In genomic region chr1:16173447-16174260, GRCh38 we compare ENCODE assay signal across 9 cellular contexts. TPM values are rescaled to one million over a fixed set of nuclear protein-coding genes. Genes with fewer than 3 reads are reported as not detected.
DNase-seq lines count a peak whose midpoint lies in the region; ATAC-seq and TF ChIP-seq lines count a peak whose summit lies in the region.
"Had no signal": no experiment of that assay in that cellular context is flagged by ENCODE, and none has a peak within 500 bp of the region (broad histone marks: within the 10 kb centered on the region; RNA-seq: fewer than 3 reads in every experiment).

No MANE protein-coding gene starts in this region.

- DNase-seq in NCI-H2196 (lab: John Stamatoyannopoulos, UW; ENCODE audit: unreplicated experiment) (peak; percentile 40), NCI-H2196 treated with DMSO at 0.1 percent for 48 hours (lab: John Stamatoyannopoulos, UW; ENCODE audit: unreplicated experiment) (no peak), body of pancreas (peak; percentile 54 to 80 (median 68)), left lung (peak; percentile 82 to 92), uterus (no peak), NCI-H1092 (lab: John Stamatoyannopoulos, UW) (no peak)
- DNase-seq: stimulated activated CD4-positive, alpha-beta T cell treated with anti-CD3 and anti-CD28 coated beads, Interleukin-12 subunit alpha, Interleukin-12 subunit beta, amount 100 ng/mL, for 4 hours had no signal

- TF ChIP-seq POLR2A in body of pancreas (IDR thresholded peaks at IDR 0.05): peak in 2 of 3 donors; percentile 45 to 48
- TF ChIP-seq POLR2A in uterus (IDR thresholded peaks at IDR 0.05): no peak

- peak overlapping the region; percentile 18 to 88 (median 86) for H3K27ac ChIP-seq in body of pancreas
- H3K27ac ChIP-seq in left lung: peak overlapping the region; percentile 55 to 56
- H3K27ac ChIP-seq in uterus: peak overlapping the region; percentile 88 to 98

- no peaks in the 10 kb centered on the region for H3K9me3 ChIP-seq in body of pancreas
- no peaks in the 10 kb centered on the region for H3K9me3 ChIP-seq in left lung
- no peaks in the 10 kb centered on the region for H3K9me3 ChIP-seq in uterus

- intact Hi-C loops in body of pancreas (cut with DNase I): no loop called here
- intact Hi-C loops in left lung (cut with DNase I): no loop called here
- intact Hi-C loops in uterus (cut with DNase I; ENCODE audit: low total_unique reads): no loop called here

- no peaks in the 10 kb centered on the region for H3K36me3 ChIP-seq in body of pancreas (replicated peaks in 1 of 2; ENCODE audit: insufficient read depth in 1 of 2, low read depth in 2 of 2)
- H3K36me3 ChIP-seq in left lung: no peaks in the 10 kb centered on the region
- H3K36me3 ChIP-seq in uterus: no peaks in the 10 kb centered on the region

- H3K27me3 ChIP-seq in body of pancreas: no peaks in the 10 kb centered on the region
- peaks cover 0 to 15% of the 10 kb centered on the region in 2 donors for H3K27me3 ChIP-seq in left lung
- no peaks in the 10 kb centered on the region for H3K27me3 ChIP-seq in uterus

- TF ChIP-seq CTCF in body of pancreas (IDR thresholded peaks at IDR 0.05): no peak
- no peak for TF ChIP-seq CTCF in left lung (IDR thresholded peaks at IDR 0.05)
- TF ChIP-seq CTCF in uterus (IDR thresholded peaks at IDR 0.05): no peak

- H3K4me1 ChIP-seq in body of pancreas (peaks cover 62% of the 10 kb centered on the region), left lung (peaks cover 26 to 46% of the 10 kb centered on the region in 2 donors), uterus (peaks cover 25 to 39% of the 10 kb centered on the region in 2 donors)

- no peak overlapping the region for H3K4me3 ChIP-seq in body of pancreas
- no peak overlapping the region for H3K4me3 ChIP-seq in left lung
- H3K4me3 ChIP-seq in uterus: no peak overlapping the region

- WGBS in body of pancreas, 2 donors: 55 to 83% methylated on average over 5 to 12 of the region's 12 CpGs

- ATAC-seq in body of pancreas (peak; percentile 60), left lung (peak; percentile 79), GM18520 (IDR thresholded peaks at IDR 0.05; ENCODE audit: unreplicated experiment) (no peak), HG03354 (IDR thresholded peaks at IDR 0.05; ENCODE audit: poor library complexity, severe bottlenecking, unreplicated experiment) (no peak)

RNA-seq across cellular contexts. Expression of gene EPHA2, which starts 17.8 kb away (rescaled TPM):
- total RNA-seq in body of pancreas (10 to 100 TPM; 19.5 to 26.7 TPM), left lung (10 to 100 TPM; 36.9 to 62.6 TPM), uterus (10 to 100 TPM in 2 of 4 donors, 1 to 10 TPM in 2; 2.4 to 32.9 (median 16.3) TPM)

RNA-seq across cellular contexts. Expression of gene ARHGEF19, which starts 38.8 kb away (rescaled TPM):
- total RNA-seq in body of pancreas (10 to 100 TPM; 15.3 to 31.3 TPM), left lung (10 to 100 TPM; 10.4 to 13.1 TPM), uterus (10 to 100 TPM in 2 of 4 donors, 1 to 10 TPM in 2; 3.6 to 26.8 (median 12.2) TPM)

Comparison
In these comparisons a context has a peak if more than half of its experiments do, and no peak if none do; other contexts are left out.
1. DNase-seq: peak in NCI-H2196 (single experiment), body of pancreas (4 of 4) and left lung (2 of 2); none in NCI-H2196 treated with DMSO at 0.1 percent for 48 hours (single experiment), uterus (0 of 2) and NCI-H1092 (single experiment).
2. ATAC-seq: peak in body of pancreas (single experiment) and left lung (single experiment); none in GM18520 (single experiment) and HG03354 (single experiment).
3. POLR2A ChIP-seq: peak in body of pancreas (2 of 3); none in uterus (0 of 2).
4. Peak in every context shown above with its lines, with median percentiles within 50 percentile points of each other: H3K27ac ChIP-seq.